Comparison of ENCODE assay signal across 8 cellular contexts in the genomic region with DNA sequence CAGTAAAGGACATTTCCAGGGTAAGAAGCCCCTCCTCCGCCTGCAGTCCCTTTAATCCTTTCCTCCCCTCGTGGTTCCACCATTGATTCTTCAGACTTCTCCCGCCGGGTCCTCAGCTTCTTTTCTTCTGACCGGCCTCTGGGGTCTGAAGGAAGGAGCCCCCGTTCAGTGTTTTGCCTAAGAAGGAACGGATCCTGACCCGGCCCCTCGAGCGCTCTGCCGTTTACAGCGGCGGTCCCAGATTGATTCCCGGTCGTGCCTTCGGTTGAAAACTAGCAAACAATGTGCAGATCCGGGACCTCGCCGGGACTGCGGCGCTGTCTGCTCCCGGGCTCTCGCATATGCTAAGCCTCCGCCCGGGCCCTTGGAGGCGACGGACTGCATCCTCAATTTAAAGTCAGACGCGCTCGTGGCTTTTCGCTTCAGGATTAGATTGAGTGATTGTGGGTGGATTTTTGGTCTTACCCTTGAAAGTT. TPM values are rescaled to one million over a fixed set of nuclear protein-coding genes. Genes with fewer than 3 reads are reported as not detected.
DNase-seq lines count a peak whose midpoint lies in the region; ATAC-seq and TF ChIP-seq lines count a peak whose summit lies in the region.

No MANE protein-coding gene starts in this region.

- peaks cover 20% of the 10 kb centered on the region for H3K4me1 ChIP-seq in Caco-2
- H3K4me1 ChIP-seq in mesendoderm (ENCODE audit: control insufficient read depth, low read depth, low read length), result peaks cover 4% of the 10 kb centered on the region

- H3K36me3 ChIP-seq in Caco-2 (ENCODE audit: control insufficient read depth, insufficient read depth, low read length) (no peaks in the 10 kb centered on the region; the same call in 1 of the 2 replicates), mesendoderm (ENCODE audit: control insufficient read depth, insufficient read depth, low read length) (no peaks in the 10 kb centered on the region)

- peak overlapping the region; percentile 99 for H3K27ac Mint-ChIP-seq in Caco-2 (ENCODE audit: unreplicated experiment)
- H3K27ac Mint-ChIP-seq in HFFc6, result peak overlapping the region; percentile 97
- H3K27ac Mint-ChIP-seq in activated CD8-positive, alpha-beta memory T cell treated with anti-CD3 and anti-CD28 coated beads, Interleukin-2, amount 10 ng/mL, durations not matched to agents 7 days and 5 days, result peak overlapping the region; percentile 96
- peak overlapping the region; percentile 89 for H3K27ac Mint-ChIP-seq in endothelial cell (ENCODE audit: unreplicated experiment)

- H3K79me2 ChIP-seq in mesendoderm (ENCODE audit: control insufficient read depth, insufficient read depth, low read length), result peaks cover 42% of the 10 kb centered on the region

- no peak overlapping the region for H4K5ac ChIP-seq in mesendoderm (ENCODE audit: low read length)

- no peaks in the 10 kb centered on the region for H3K9me3 ChIP-seq in Caco-2

- TF ChIP-seq CTCF in Caco-2 (IDR thresholded peaks at IDR 0.05; ENCODE audit: insufficient read depth in 1 of 2, low read depth in 1 of 2, low read length in 1 of 2, severe bottlenecking in 1 of 2, unreplicated experiment in 1 of 2) (no peak), HFFc6 (IDR thresholded peaks at IDR 0.05) (no peak; the same call in 1 of the 2 replicates), endothelial cell (IDR thresholded peaks at IDR 0.05; ENCODE audit: unreplicated experiment) (no peak)

- peak overlapping the region; percentile 89 for H3K56ac ChIP-seq in mesendoderm (ENCODE audit: low read length)

- H3K36me3 Mint-ChIP-seq in Caco-2 (ENCODE audit: insufficient read depth, unreplicated experiment) (peaks cover 22% of the 10 kb centered on the region), HFFc6 (ENCODE audit: low read depth) (peaks cover 13% of the 10 kb centered on the region), endothelial cell (ENCODE audit: low read depth, unreplicated experiment) (peaks cover 7% of the 10 kb centered on the region)
- peaks cover 52% of the 10 kb centered on the region for H3K36me3 Mint-ChIP-seq in activated CD8-positive, alpha-beta memory T cell treated with anti-CD3 and anti-CD28 coated beads, Interleukin-2, amount 10 ng/mL, durations not matched to agents 7 days and 5 days

- ATAC-seq in activated CD8-positive, alpha-beta memory T cell treated with anti-CD3 and anti-CD28 coated beads, Interleukin-2, amount 10 ng/mL, durations not matched to agents 7 days and 5 days, result peak; percentile 27
- ATAC-seq in HG02588 (IDR thresholded peaks at IDR 0.05; ENCODE audit: unreplicated experiment), result no peak

- peaks cover 8% of the 10 kb centered on the region for H3K9me3 Mint-ChIP-seq in Caco-2 (ENCODE audit: unreplicated experiment)
- H3K9me3 Mint-ChIP-seq in HFFc6, result peaks cover 5% of the 10 kb centered on the region; the same call in 1 of the 2 replicates
- H3K9me3 Mint-ChIP-seq in activated CD8-positive, alpha-beta memory T cell treated with anti-CD3 and anti-CD28 coated beads, Interleukin-2, amount 10 ng/mL, durations not matched to agents 7 days and 5 days (ENCODE audit: low read depth), result peaks cover 7% of the 10 kb centered on the region
- H3K9me3 Mint-ChIP-seq in endothelial cell (ENCODE audit: unreplicated experiment), result no peaks in the 10 kb centered on the region

- BruUV-seq in Caco-2 (replicated peaks; lab: Mats Ljungman, UMichigan), result TSS peak; percentile 47

- POLR2A ChIA-PET in Caco-2 (lab: Charles Lee), result no interaction called here

- peak overlapping the region; percentile 17 for H2BK5ac ChIP-seq in mesendoderm (ENCODE audit: low read length)

- H3K18ac ChIP-seq in mesendoderm (ENCODE audit: low read length), result peak overlapping the region; percentile 62

- WGBS in mesendoderm (ENCODE audit: extremely low coverage, insufficient coverage, low lambda C conversion rate), result no CpG with 5 or more reads among the region's 31 CpGs

- peak overlapping the region; percentile 83 for H3K9ac ChIP-seq in mesendoderm (ENCODE audit: low read length)

- peak overlapping the region; percentile 70 for H3K4me3 Mint-ChIP-seq in Caco-2 (ENCODE audit: unreplicated experiment)
- H3K4me3 Mint-ChIP-seq in HFFc6, result peak overlapping the region; percentile 99
- H3K4me3 Mint-ChIP-seq in activated CD8-positive, alpha-beta memory T cell treated with anti-CD3 and anti-CD28 coated beads, Interleukin-2, amount 10 ng/mL, durations not matched to agents 7 days and 5 days, result peak overlapping the region; percentile 88
- peak overlapping the region; percentile 96 for H3K4me3 Mint-ChIP-seq in endothelial cell (ENCODE audit: unreplicated experiment)

- peak overlapping the region; percentile 4 for H3K4ac ChIP-seq in mesendoderm (ENCODE audit: low read depth, low read length)

- peak overlapping the region; percentile 99 for H3K27ac ChIP-seq in mesendoderm (ENCODE audit: low read depth, low read length)

- CTCF ChIA-PET in Caco-2 (lab: Charles Lee), result interaction anchor here (1.1 kb wide), 1 partner anchor 724 kb away, joined by 3 read pairs; a partner anchor contains a TSS
- CTCF ChIA-PET in activated CD8-positive, alpha-beta memory T cell treated with anti-CD3 and anti-CD28 coated beads, Interleukin-2, amount 10 ng/mL, durations not matched to agents 7 days and 5 days (lab: Charles Lee), result interaction anchor here (1.2 to 3.2 kb wide), 2 partner anchors 10 to 235 kb away, joined by 4 to 10 read pairs; no protein-coding TSS in a partner anchor

- no peak overlapping the region for H2BK120ac ChIP-seq in mesendoderm (ENCODE audit: low read depth, low read length)

- peaks cover 28% of the 10 kb centered on the region for H3K4me1 Mint-ChIP-seq in Caco-2 (ENCODE audit: low read depth, unreplicated experiment)
- H3K4me1 Mint-ChIP-seq in HFFc6 (ENCODE audit: low read depth), result peaks cover 41% of the 10 kb centered on the region
- H3K4me1 Mint-ChIP-seq in activated CD8-positive, alpha-beta memory T cell treated with anti-CD3 and anti-CD28 coated beads, Interleukin-2, amount 10 ng/mL, durations not matched to agents 7 days and 5 days, result peaks cover 54% of the 10 kb centered on the region
- H3K4me1 Mint-ChIP-seq in endothelial cell (ENCODE audit: unreplicated experiment), result peaks cover 22% of the 10 kb centered on the region

- peaks cover 6% of the 10 kb centered on the region for H3K79me1 ChIP-seq in mesendoderm (ENCODE audit: low read length)

- peak overlapping the region; percentile 48 for H3K23ac ChIP-seq in mesendoderm (ENCODE audit: low read length)

- intact Hi-C loops in Caco-2 (cut with micrococcal nuclease; ENCODE audit: unreplicated experiment), result loop anchor here (1.0 to 10.0 kb wide), 6 partner anchors 18 to 724 kb away; a partner anchor contains a TSS

- H2BK15ac ChIP-seq in mesendoderm (replicated peaks; ENCODE audit: low read depth), result no peak overlapping the region

- H3K4me2 ChIP-seq in mesendoderm (ENCODE audit: low read length), result peak overlapping the region; percentile 19

- no peaks in the 10 kb centered on the region for H3K27me3 ChIP-seq in Caco-2 (replicated peaks; ENCODE audit: control insufficient read depth, insufficient read depth, low read length)
- no peaks in the 10 kb centered on the region for H3K27me3 ChIP-seq in mesendoderm (ENCODE audit: insufficient read depth, low read length, poor library complexity)

- H4K8ac ChIP-seq in mesendoderm (ENCODE audit: low read depth, low read length), result no peak overlapping the region

- H3K27me3 Mint-ChIP-seq in Caco-2 (ENCODE audit: insufficient read depth, unreplicated experiment), result no peaks in the 10 kb centered on the region
- no peaks in the 10 kb centered on the region; the same call in 1 of the 2 replicates for H3K27me3 Mint-ChIP-seq in HFFc6 (ENCODE audit: insufficient read depth)
- H3K27me3 Mint-ChIP-seq in activated CD8-positive, alpha-beta memory T cell treated with anti-CD3 and anti-CD28 coated beads, Interleukin-2, amount 10 ng/mL, durations not matched to agents 7 days and 5 days, result no peaks in the 10 kb centered on the region
- H3K27me3 Mint-ChIP-seq in endothelial cell (ENCODE audit: unreplicated experiment), result no peaks in the 10 kb centered on the region

- H3K4me3 ChIP-seq in Caco-2 (ENCODE audit: low read depth, low read length) (peak overlapping the region; percentile 61), mesendoderm (ENCODE audit: low read length) (peak overlapping the region; percentile 67)

- peak; percentile 55 to 65 for DNase-seq in Caco-2
- DNase-seq in HFFc6, result peak; percentile 50
- DNase-seq in NCI-H524 (lab: John Stamatoyannopoulos, UW), result peak; percentile 58 to 64
- peak; percentile 72 for DNase-seq in activated CD8-positive, alpha-beta memory T cell treated with anti-CD3 and anti-CD28 coated beads, Interleukin-2, amount 10 ng/mL, durations not matched to agents 7 days and 5 days
- peak; percentile 66 for DNase-seq in endothelial cell (ENCODE audit: low spot score)
- DNase-seq in mesendoderm, result peak; percentile 76
- DNase-seq in stimulated activated CD8-positive, alpha-beta memory T cell treated with anti-CD3 and anti-CD28 coated beads, Interleukin-15, amount 100 ng/mL, for 1 hour (ENCODE audit: low read depth), result peak; percentile 11

- no peak overlapping the region for H2AK5ac ChIP-seq in mesendoderm (ENCODE audit: low read length)

RNA-seq across cellular contexts. Expression of a gene that starts 0.5 kb away (rescaled TPM):
- total RNA-seq in Caco-2 (2022) (55.0 and 62.8 TPM in 2 replicates), endothelial cell (ENCODE audit: unreplicated experiment) (19.6 TPM)
- total RNA-seq in HFFc6 (2021; fragmentation: NEBNext Ultra II Directional; extraction: Animal tissue kit (Norgen Biotek cat#: 25700)), result 10 to 100 TPM; 16.1 to 25.3 (median 23.5) TPM
- 10 to 100 TPM; 85.1 to 85.5 TPM for total RNA-seq in activated CD8-positive, alpha-beta memory T cell treated with anti-CD3 and anti-CD28 coated beads, Interleukin-2, amount 10 ng/mL, durations not matched to agents 7 days and 5 days
- polyA plus RNA-seq in mesendoderm (2013, experiment 1 of 2), result 66.7 TPM
- polyA plus RNA-seq in mesendoderm (2013, experiment 2 of 2), result 68.2 TPM

RNA-seq across cellular contexts. Expression of a gene that starts 0.6 kb away (rescaled TPM):
- total RNA-seq in Caco-2 (2022) (21.1 and 21.8 TPM in 2 replicates), endothelial cell (ENCODE audit: unreplicated experiment) (27.7 TPM)
- total RNA-seq in HFFc6 (2021; fragmentation: NEBNext Ultra II Directional; extraction: Animal tissue kit (Norgen Biotek cat#: 25700)), result 10 to 100 TPM; 13.1 to 19.0 (median 15.7) TPM
- 10 to 100 TPM; 42.1 to 48.7 TPM for total RNA-seq in activated CD8-positive, alpha-beta memory T cell treated with anti-CD3 and anti-CD28 coated beads, Interleukin-2, amount 10 ng/mL, durations not matched to agents 7 days and 5 days
- 9.5 TPM for polyA plus RNA-seq in mesendoderm (2013, experiment 1 of 2)
- 10.9 TPM for polyA plus RNA-seq in mesendoderm (2013, experiment 2 of 2)

RNA-seq across cellular contexts. Expression of a gene that starts 57.3 kb away (rescaled TPM):
- total RNA-seq in Caco-2 (2022), result 10.1 and 15.7 TPM in 2 replicates
- under 1 TPM in 5 of 6 experiments, not detected in 1; 0.05 to 0.24 (median 0.12) TPM for total RNA-seq in HFFc6 (2021; fragmentation: NEBNext Ultra II Directional; extraction: Animal tissue kit (Norgen Biotek cat#: 25700))
- total RNA-seq in activated CD8-positive, alpha-beta memory T cell treated with anti-CD3 and anti-CD28 coated beads, Interleukin-2, amount 10 ng/mL, durations not matched to agents 7 days and 5 days, result 1 to 10 TPM; 5.2 to 5.8 TPM
- total RNA-seq in endothelial cell (ENCODE audit: unreplicated experiment), result 14.6 TPM
- 4.5 TPM for polyA plus RNA-seq in mesendoderm (2013, experiment 1 of 2)
- 4.1 TPM for polyA plus RNA-seq in mesendoderm (2013, experiment 2 of 2)

Comparison
In these comparisons a context has a peak if more than half of its experiments do, and no peak if none do; other contexts are left out.
1. DNase-seq: peak in every context shown above with its lines; median percentile 76 in mesendoderm; 72 in activated CD8-positive, alpha-beta memory T cell treated with anti-CD3 and anti-CD28 coated beads, Interleukin-2, amount 10 ng/mL, durations not matched to agents 7 days and 5 days; 66 in endothelial cell; 61 in NCI-H524; 60 in Caco-2; 50 in HFFc6; 11 in stimulated activated CD8-positive, alpha-beta memory T cell treated with anti-CD3 and anti-CD28 coated beads, Interleukin-15, amount 100 ng/mL, for 1 hour.